Comparison of ENCODE assay signal across 8 cellular contexts in the genomic region with DNA sequence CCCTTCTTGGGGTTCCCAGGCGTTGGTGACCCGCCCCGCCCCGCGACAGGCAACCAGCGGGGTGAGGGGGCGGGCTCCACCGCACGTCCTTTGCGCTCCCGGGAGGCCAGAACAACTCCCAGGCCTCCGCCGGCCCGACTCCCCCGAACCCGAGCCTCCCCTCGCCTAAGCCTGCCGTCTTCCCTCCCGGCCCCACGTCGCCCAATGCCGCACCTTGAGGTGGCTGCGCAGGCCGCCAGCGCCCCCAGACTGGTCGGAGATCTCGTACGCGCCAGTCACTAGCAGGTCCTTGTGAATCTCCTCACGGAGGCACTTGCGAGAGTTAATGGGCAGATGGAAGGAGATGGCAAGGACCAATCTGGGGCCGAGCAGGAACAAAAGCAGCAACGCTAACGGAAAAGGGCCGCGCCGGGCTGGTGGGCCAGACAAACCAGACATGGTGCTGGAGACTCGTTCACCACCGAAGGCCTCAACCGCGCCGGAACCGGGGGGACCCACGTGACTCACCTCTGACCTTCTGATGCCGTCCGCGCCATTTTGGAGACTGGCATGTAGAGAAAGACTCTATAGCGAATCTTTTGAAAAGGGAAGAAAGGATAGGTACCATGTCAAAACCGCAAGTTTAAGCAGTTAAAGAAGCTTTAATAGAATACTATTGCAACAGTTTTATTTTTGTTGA. TPM values are rescaled to one million over a fixed set of nuclear protein-coding genes. Genes with fewer than 3 reads are reported as not detected.
A peak's percentile ranks its signal among the peaks of the same experiment; 100 is the strongest.
DNase-seq lines count a peak whose midpoint lies in the region; ATAC-seq and TF ChIP-seq lines count a peak whose summit lies in the region.

A gene (minus strand): TSS at position 471 of the 679 bp plus-strand sequence. CDS start 33 bp downstream, at position 438.

- WGBS in right lobe of liver (ENCODE audit: insufficient coverage, low coverage, low lambda C conversion rate, missing lambda C conversion rate) = under 1% methylated on average over 30 of the region's 49 CpGs

- peak; percentile 47 for ATAC-seq in GM18858 (IDR thresholded peaks at IDR 0.05; ENCODE audit: unreplicated experiment)
- peak; percentile 65 for ATAC-seq in HG03066 (IDR thresholded peaks at IDR 0.05; ENCODE audit: low read depth, unreplicated experiment)
- peak; percentile 89 to 91 (median 90) for ATAC-seq in right lobe of liver

- intact Hi-C loops in right lobe of liver (cut with DNase I) = no loop called here

- no peaks in the 10 kb centered on the region for H3K9me3 ChIP-seq in right lobe of liver

- no peaks in the 10 kb centered on the region for H3K36me3 ChIP-seq in right lobe of liver

- peak within 1 kb of the TSS; percentile 68 to 97 (median 92) for H3K27ac ChIP-seq in right lobe of liver

- peak within 1 kb of the TSS; percentile 78 to 91 (median 88) for H3K4me3 ChIP-seq in right lobe of liver

- H3K4me1 ChIP-seq in right lobe of liver = peaks cover 0 to 18% (median 4%) of the 10 kb centered on the region in 4 donors

- TF ChIP-seq POLR2A in right lobe of liver (IDR thresholded peaks at IDR 0.05) = peak; percentile 76

- peak; percentile 86 for DNase-seq in AG08395 (ENCODE audit: low spot score)
- DNase-seq in NCI-H446 (lab: John Stamatoyannopoulos, UW) = peak; percentile 92 to 93
- DNase-seq in activated CD4-positive, alpha-beta T cell treated with anti-CD3 and anti-CD28 coated beads, Interleukin-2, amount 50 U/mL, for 4 hours = peak; percentile 87 to 88
- DNase-seq in dermis microvascular lymphatic vessel endothelial cell (ENCODE audit: low read depth in 2 of 2) = peak; percentile 85 to 92
- DNase-seq in right lobe of liver = peak; percentile 89 to 91 (median 91)
- DNase-seq in stimulated activated CD4-positive, alpha-beta T cell treated with anti-CD3 and anti-CD28 coated beads, Interleukin-4, amount 100 ng/mL, for 4 hours = peak; percentile 86 to 88

- TF ChIP-seq CTCF in right lobe of liver (IDR thresholded peaks at IDR 0.05) = no peak

- H3K27me3 ChIP-seq in right lobe of liver = no peaks in the 10 kb centered on the region

RNA-seq across cellular contexts. Expression of the gene that starts here (rescaled TPM):
- total RNA-seq in dermis microvascular lymphatic vessel endothelial cell = 215 and 263 TPM in 2 replicates
- total RNA-seq in right lobe of liver = 100 to 1,000 TPM; 205 to 296 (median 279) TPM

Comparison
In these comparisons a context has a peak if more than half of its experiments do, and no peak if none do; other contexts are left out.
1. Peak in every context shown above with its lines: DNase-seq, ATAC-seq, H3K4me3 ChIP-seq and H3K27ac ChIP-seq.